Comparison of ENCODE assay signal across 10 cellular contexts in the genomic region with DNA sequence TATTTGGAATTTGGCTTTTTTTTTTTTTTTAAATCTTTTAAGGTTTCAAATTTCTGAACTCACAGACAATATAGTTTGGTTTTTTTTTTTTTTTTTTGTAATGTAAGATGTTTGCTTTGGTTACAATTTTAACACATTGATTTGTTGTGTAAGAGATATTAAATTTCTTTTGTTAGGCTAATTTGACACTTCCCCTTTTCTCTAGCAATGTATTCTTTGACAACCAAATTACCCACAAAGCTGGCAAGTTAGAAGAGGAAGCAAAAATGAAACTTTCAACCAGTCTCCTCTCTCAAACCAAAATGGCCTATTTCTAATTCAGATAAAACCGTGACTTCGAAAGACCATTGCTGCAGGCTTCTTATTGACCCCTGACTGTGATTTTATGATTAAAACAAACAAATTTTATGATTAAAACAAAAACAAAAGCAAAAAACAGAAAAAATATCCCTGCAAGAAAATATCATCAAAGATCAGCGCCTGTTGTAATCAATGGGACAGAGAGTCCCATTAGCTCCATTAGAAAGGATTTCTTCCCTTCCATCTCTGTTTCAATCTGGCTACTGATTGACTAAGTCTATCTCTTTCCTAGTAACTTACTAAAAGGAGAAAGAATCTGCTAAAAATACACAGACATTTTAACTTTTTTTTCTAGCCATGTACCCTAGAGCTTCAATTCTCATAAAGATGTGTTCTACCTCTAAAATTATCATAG.
DNase-seq lines count a peak whose midpoint lies in the region; ATAC-seq, FAIRE-seq and TF ChIP-seq lines count a peak whose summit lies in the region.
"Had no signal": no experiment of that assay in that cellular context is flagged by ENCODE, and none has a peak within 500 bp of the region (broad histone marks: within the 10 kb centered on the region; RNA-seq: fewer than 3 reads in every experiment).

No MANE protein-coding gene starts in this region.

- TF ChIP-seq EP300 in HepG2 (IDR thresholded peaks at IDR 0.05; ENCODE audit: low read depth in 2 of 2, low read length in 2 of 2): no peak
- no peak for TF ChIP-seq EP300 in HepG2 (CRISPR knock-in tag; IDR thresholded peaks at IDR 0.05; ENCODE audit: borderline replicate concordance)

- no peaks in the 10 kb centered on the region for H3K79me2 ChIP-seq in HepG2 (ENCODE audit: insufficient read depth, low read length)

- no peaks in the 10 kb centered on the region for H4K20me1 ChIP-seq in HepG2 (ENCODE audit: insufficient read depth, low read length)

- CTCF ChIA-PET in HepG2 (lab: Yijun Ruan, JAX; ENCODE audit: low intra/inter-chr PET ratio, low total read pairs): no interaction called here

- TF ChIP-seq RAD21 in liver (IDR thresholded peaks at IDR 0.05) (no peak), HepG2 (CRISPR knock-in tag; IDR thresholded peaks at IDR 0.05) (no peak)

- no peaks in the 10 kb centered on the region for H3K27me3 Mint-ChIP-seq in HFFc6 (ENCODE audit: insufficient read depth)

- TF ChIP-seq POLR2A in HepG2 (IDR thresholded peaks at IDR 0.05; ENCODE audit: insufficient read depth in 1 of 2, low read depth in 2 of 2, low read length in 2 of 2): no peak

- TF ChIP-seq CTCF in liver (IDR thresholded peaks at IDR 0.05; ENCODE audit: low read depth, low read length, missing input control): no peak
- TF ChIP-seq CTCF in HepG2 (CRISPR knock-in tag; IDR thresholded peaks at IDR 0.05): no peak
- TF ChIP-seq CTCF in HFFc6 (IDR thresholded peaks at IDR 0.05): no peak

- POLR2A ChIA-PET in HepG2 (lab: Yijun Ruan, JAX): no interaction called here

- H3K4me3 Mint-ChIP-seq in HFFc6: no peak overlapping the region

- no peak for FAIRE-seq in HepG2 (lab: Jason Lieb, UNC)
- FAIRE-seq: A204.1 had no signal

- no peaks in the 10 kb centered on the region for H3K9me3 ChIP-seq in liver (ENCODE audit: control insufficient read depth in 4 of 4, low read length in 3 of 4)
- H3K9me3 ChIP-seq in HepG2 (ENCODE audit: low read length): no peaks in the 10 kb centered on the region

- H3K27me3 ChIP-seq in liver (ENCODE audit: control insufficient read depth in 4 of 4, insufficient read depth in 4 of 4, low read length in 3 of 4): no peaks in the 10 kb centered on the region
- no peaks in the 10 kb centered on the region; a peak in 1 of 5 replicates for H3K27me3 ChIP-seq in HepG2 (ENCODE audit: control insufficient read depth in 1 of 2, insufficient read depth in 2 of 2, low read length in 2 of 2)

- H3K36me3 Mint-ChIP-seq in HFFc6 (ENCODE audit: low read depth): no peaks in the 10 kb centered on the region

- H3K36me3 ChIP-seq in liver (ENCODE audit: control insufficient read depth in 4 of 4, insufficient read depth in 3 of 4, low read depth in 1 of 4, low read length in 3 of 4): no peaks in the 10 kb centered on the region
- H3K36me3 ChIP-seq in HepG2 (replicated peaks in 1 of 2; ENCODE audit: control insufficient read depth in 1 of 2, insufficient read depth in 2 of 2, low read length in 2 of 2): no peaks in the 10 kb centered on the region

- no peak overlapping the region for H3K9ac ChIP-seq in liver (ENCODE audit: low read depth in 1 of 2, low read length in 2 of 2)
- H3K9ac ChIP-seq in HepG2 (ENCODE audit: insufficient read depth, low read depth, low read length): no peak overlapping the region

- in situ Hi-C loops in HepG2 (cut with HindIII; ENCODE audit: extremely low pct_ligation_motif_present, low pct_unique_long_range_greater_than_20kb): no loop called here

- ATAC-seq in HepG2: no peak
- peak; percentile 80 for ATAC-seq in HG03039 (IDR thresholded peaks at IDR 0.05; ENCODE audit: unreplicated experiment)

- intact Hi-C loops in HepG2 (cut with micrococcal nuclease; ENCODE audit: unreplicated experiment): no loop called here

- H3K4me1 ChIP-seq in liver (ENCODE audit: control insufficient read depth in 4 of 4, insufficient read depth in 4 of 4, low read length in 3 of 4): peaks cover 0 to 2% (median 0%) of the 10 kb centered on the region in 4 donors
- H3K4me1 ChIP-seq in HepG2 (ENCODE audit: insufficient read depth, low read length): no peaks in the 10 kb centered on the region

- no peak overlapping the region for H3K27ac ChIP-seq in liver (ENCODE audit: low read depth in 1 of 2, low read length in 2 of 2)
- no peak overlapping the region for H3K27ac ChIP-seq in HepG2 (ENCODE audit: extremely low read length, insufficient read depth, low read length)

- no TSS peak for BruUV-seq in HepG2 (replicated peaks; lab: Mats Ljungman, UMichigan)

- H2AFZ ChIP-seq in HepG2 (ENCODE audit: low read length): no peak overlapping the region

- H3K9me3 Mint-ChIP-seq in HFFc6: no peaks in the 10 kb centered on the region

- no peak overlapping the region for H3K27ac Mint-ChIP-seq in HFFc6

- 82% methylated on average over 3 of the region's 3 CpGs for WGBS in liver
- 20% methylated on average over 3 of the region's 3 CpGs for WGBS in HepG2 (ENCODE audit: low lambda C conversion rate)

- DNase-seq in HepG2 (ENCODE audit: low spot score) (no peak), NOMO-1 treated with dmso at 0.1 percent for 144 hours (lab: John Stamatoyannopoulos, UW; ENCODE audit: unreplicated experiment) (peak; percentile 55), DMS53 treated with DMSO at 0.1 percent for 48 hours (lab: John Stamatoyannopoulos, UW; ENCODE audit: unreplicated experiment) (no peak), HFFc6 (no peak)
- no peak for DNase-seq in activated CD4-positive, alpha-beta T cell treated with anti-CD3 and anti-CD28 coated beads for 48 hours
- no peak for DNase-seq in activated naive CD4-positive, alpha-beta T cell (lab: John Stamatoyannopoulos, UW)
- DNase-seq: mesendoderm had no signal

- no peaks in the 10 kb centered on the region for H3K4me1 Mint-ChIP-seq in HFFc6 (ENCODE audit: low read depth)

- H3K4me2 ChIP-seq in HepG2 (ENCODE audit: low read depth, low read length): no peak overlapping the region

- no peak overlapping the region for H3K4me3 ChIP-seq in liver (ENCODE audit: low read depth in 1 of 3, low read length in 3 of 3)
- no peak overlapping the region for H3K4me3 ChIP-seq in HepG2 (replicated peaks in 1 of 3; ENCODE audit: insufficient read depth in 1 of 3, low read depth in 2 of 3, low read length in 3 of 3)

TF ChIP-seq in liver, 16 proteins besides CTCF, POLR2A, EP300 and RAD21:
- TF ChIP-seq YY1 (IDR thresholded peaks at IDR 0.05): peak; percentile 17
- no peak for TF ChIP-seq EGR1 (IDR thresholded peaks at IDR 0.05; ENCODE audit: low read depth in 2 of 2)

TF ChIP-seq in HepG2, 621 proteins besides CTCF, POLR2A, EP300 and RAD21:
- no peak for TF ChIP-seq MTF1 (CRISPR knock-in tag; IDR thresholded peaks at IDR 0.05)
- TF ChIP-seq REXO4 (CRISPR knock-in tag; IDR thresholded peaks at IDR 0.05; ENCODE audit: borderline replicate concordance): no peak
- TF ChIP-seq IRX3 (CRISPR knock-in tag; IDR thresholded peaks at IDR 0.05; ENCODE audit: borderline replicate concordance, low read depth): no peak
- TF ChIP-seq ZNF788 (CRISPR knock-in tag; IDR thresholded peaks at IDR 0.05; ENCODE audit: borderline replicate concordance): no peak
- TF ChIP-seq KDM5A (IDR thresholded peaks at IDR 0.05; ENCODE audit: borderline replicate concordance, low read length): no peak
- TF ChIP-seq, protein P1, sequence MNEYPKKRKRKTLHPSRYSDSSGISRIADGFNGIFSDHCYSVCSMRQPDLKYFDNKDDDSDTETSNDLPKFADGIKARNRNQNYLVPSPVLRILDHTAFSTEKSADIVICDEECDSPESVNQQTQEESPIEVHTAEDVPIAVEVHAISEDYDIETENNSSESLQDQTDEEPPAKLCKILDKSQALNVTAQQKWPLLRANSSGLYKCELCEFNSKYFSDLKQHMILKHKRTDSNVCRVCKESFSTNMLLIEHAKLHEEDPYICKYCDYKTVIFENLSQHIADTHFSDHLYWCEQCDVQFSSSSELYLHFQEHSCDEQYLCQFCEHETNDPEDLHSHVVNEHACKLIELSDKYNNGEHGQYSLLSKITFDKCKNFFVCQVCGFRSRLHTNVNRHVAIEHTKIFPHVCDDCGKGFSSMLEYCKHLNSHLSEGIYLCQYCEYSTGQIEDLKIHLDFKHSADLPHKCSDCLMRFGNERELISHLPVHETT (CRISPR knock-in tag; conservative IDR thresholded peaks at IDR 0.05): no peak
- TF ChIP-seq TP53 (CRISPR knock-in tag; conservative IDR thresholded peaks at IDR 0.05): no peak
- no peak for TF ChIP-seq SPEN (CRISPR knock-in tag; IDR thresholded peaks at IDR 0.05; ENCODE audit: low read depth)
- no peak for TF ChIP-seq ZNF652 (CRISPR knock-in tag; IDR thresholded peaks at IDR 0.05; ENCODE audit: borderline replicate concordance, low read depth)
- TF ChIP-seq ZNF567 (CRISPR knock-in tag; IDR thresholded peaks at IDR 0.05; ENCODE audit: borderline replicate concordance): no peak
- TF ChIP-seq ZNF431 (CRISPR knock-in tag; IDR thresholded peaks at IDR 0.05; ENCODE audit: borderline replicate concordance, low read depth): no peak
- no peak for TF ChIP-seq SETDB1 (CRISPR knock-in tag; IDR thresholded peaks at IDR 0.05; ENCODE audit: borderline replicate concordance)
- TF ChIP-seq AHR (CRISPR knock-in tag; IDR thresholded peaks at IDR 0.05): no peak
